In genomic region chr1:9657521-9658032, GRCh38 we compare ENCODE assay signal across 15 cellular contexts. TPM values are rescaled to one million over a fixed set of nuclear protein-coding genes. Genes with fewer than 3 reads are reported as not detected.
DNase-seq lines count a peak whose midpoint lies in the region; ATAC-seq and TF ChIP-seq lines count a peak whose summit lies in the region.
"Had no signal": no experiment of that assay in that cellular context is flagged by ENCODE, and none has a peak within 500 bp of the region (broad histone marks: within the 10 kb centered on the region; RNA-seq: fewer than 3 reads in every experiment).

No MANE protein-coding gene starts in this region.

- peak; percentile 57 for DNase-seq in activated CD4-positive, alpha-beta T cell treated with anti-CD3 and anti-CD28 coated beads for 36 hours
- DNase-seq in activated CD4-positive, alpha-beta T cell treated with anti-CD3 and anti-CD28 coated beads for 4 hours = no peak
- DNase-seq in activated T-helper 2 cell treated with anti-CD3 and anti-CD28 coated beads, Interferon-gamma antibody, Interleukin-2, Interleukin-4, amounts not matched to agents 10 μg/mL and 5 μg/mL and 100 μg/mL, durations not matched to agents 14 hours and 24 hours and 36 hours (ENCODE audit: low spot score) = no peak
- DNase-seq in Peyer's patch (no peak), hypothalamus (lab: John Stamatoyannopoulos, UW) (no peak), transverse colon (no peak)
- DNase-seq: activated CD8-positive, alpha-beta memory T cell treated with anti-CD3 and anti-CD28 coated beads, Interleukin-2, amount 50 U/mL, for 4 hours; effector CD8-positive, alpha-beta T cell; HCEC 1CT; mammary epithelial cell; NCI-H1092; PC-9 had no signal

- in situ Hi-C loops in transverse colon (cut with MboI; ENCODE audit: low pct_ligation_motif_present in 1 of 4, low pct_unique_long_range_greater_than_20kb in 1 of 4, low sequenced_read_pairs in 3 of 4) = no loop called here

- peak overlapping the region; percentile 99 for H3K27ac Mint-ChIP-seq in activated CD4-positive, alpha-beta T cell treated with anti-CD3 and anti-CD28 coated beads for 36 hours
- H3K27ac Mint-ChIP-seq in activated T-helper 2 cell treated with anti-CD3 and anti-CD28 coated beads, Interferon-gamma antibody, Interleukin-2, Interleukin-4, amounts not matched to agents 10 μg/mL and 5 μg/mL and 100 μg/mL, durations not matched to agents 14 hours and 24 hours and 36 hours = peak overlapping the region; percentile 86
- H3K27ac Mint-ChIP-seq: type B pancreatic cell had no signal

- peaks cover 44% of the 10 kb centered on the region for H3K36me3 Mint-ChIP-seq in activated CD4-positive, alpha-beta T cell treated with anti-CD3 and anti-CD28 coated beads for 36 hours (ENCODE audit: low read depth)
- peaks cover 64% of the 10 kb centered on the region for H3K36me3 Mint-ChIP-seq in activated T-helper 2 cell treated with anti-CD3 and anti-CD28 coated beads, Interferon-gamma antibody, Interleukin-2, Interleukin-4, amounts not matched to agents 10 μg/mL and 5 μg/mL and 100 μg/mL, durations not matched to agents 14 hours and 24 hours and 36 hours (ENCODE audit: low read depth)
- H3K36me3 Mint-ChIP-seq: type B pancreatic cell had no signal

- CTCF ChIA-PET in activated CD4-positive, alpha-beta T cell treated with anti-CD3 and anti-CD28 coated beads for 36 hours (lab: Charles Lee) = interaction anchor here (0.5 to 9.2 kb wide), 3 partner anchors 11 to 34 kb away, joined by 3 to 100 read pairs (median 5); no protein-coding TSS in a partner anchor

- TF ChIP-seq POLR2A in Peyer's patch (IDR thresholded peaks at IDR 0.05) (no peak), transverse colon (IDR thresholded peaks at IDR 0.05) (no peak)

- no peaks in the 10 kb centered on the region for H3K9me3 ChIP-seq in KOPT-K1 (ENCODE audit: insufficient read depth, low read length, poor library complexity, severe bottlenecking)
- H3K9me3 ChIP-seq in neutrophil = no peaks in the 10 kb centered on the region
- no peaks in the 10 kb centered on the region for H3K9me3 ChIP-seq in Peyer's patch
- no peaks in the 10 kb centered on the region for H3K9me3 ChIP-seq in transverse colon

- TF ChIP-seq CTCF in neutrophil (IDR thresholded peaks at IDR 0.05) = no peak
- TF ChIP-seq CTCF in Peyer's patch (IDR thresholded peaks at IDR 0.05) = no peak
- no peak for TF ChIP-seq CTCF in transverse colon (IDR thresholded peaks at IDR 0.05)

- POLR2A ChIA-PET in activated CD4-positive, alpha-beta T cell treated with anti-CD3 and anti-CD28 coated beads for 36 hours (lab: Charles Lee) = no interaction called here

- H3K4me1 ChIP-seq in neutrophil (ENCODE audit: control insufficient read depth in 1 of 2, insufficient read depth in 1 of 2, low read depth in 1 of 2, low read length in 1 of 2) (peaks cover 59 to 76% of the 10 kb centered on the region in 2 experiments), Peyer's patch (peaks cover 0 to 14% (median 7%) of the 10 kb centered on the region in 4 donors), transverse colon (peaks cover 0 to 3% (median 0%) of the 10 kb centered on the region in 4 donors)

- no peaks in the 10 kb centered on the region for H3K27me3 Mint-ChIP-seq in activated CD4-positive, alpha-beta T cell treated with anti-CD3 and anti-CD28 coated beads for 36 hours
- no peaks in the 10 kb centered on the region for H3K27me3 Mint-ChIP-seq in activated T-helper 2 cell treated with anti-CD3 and anti-CD28 coated beads, Interferon-gamma antibody, Interleukin-2, Interleukin-4, amounts not matched to agents 10 μg/mL and 5 μg/mL and 100 μg/mL, durations not matched to agents 14 hours and 24 hours and 36 hours (ENCODE audit: low read depth)

- no peak for TF ChIP-seq EP300 in transverse colon (IDR thresholded peaks at IDR 0.05; ENCODE audit: low read depth)

- 82% methylated on average over 2 of the region's 2 CpGs; no CpG with 5 or more reads in 1 of the 2 donors for WGBS in transverse colon (ENCODE audit: low coverage in 1 of 2), 2 donors

- H3K27ac ChIP-seq in KOPT-K1 (ENCODE audit: low read depth, low read length, poor library complexity, severe bottlenecking) (peak overlapping the region; percentile 18), neutrophil (peak overlapping the region; percentile 100), Peyer's patch (peak overlapping the region in 1 of 4 donors; percentile 97), transverse colon (no peak overlapping the region)
- H3K27ac ChIP-seq: PC-9 had no signal

- H3K36me3 ChIP-seq in KOPT-K1 (ENCODE audit: insufficient read depth, low read length) (peaks cover 15% of the 10 kb centered on the region), neutrophil (peaks cover 34% of the 10 kb centered on the region), Peyer's patch (no peaks in the 10 kb centered on the region), transverse colon (no peaks in the 10 kb centered on the region)

- H3K4me3 ChIP-seq in neutrophil (ENCODE audit: low read depth in 1 of 2, low read length in 1 of 2) (peak overlapping the region; percentile 10 to 28), Peyer's patch (no peak overlapping the region), transverse colon (no peak overlapping the region)
- H3K4me3 ChIP-seq: PC-9 had no signal

- H3K27me3 ChIP-seq in neutrophil = no peaks in the 10 kb centered on the region
- H3K27me3 ChIP-seq in Peyer's patch = peaks cover 0 to 3% of the 10 kb centered on the region in 2 donors
- H3K27me3 ChIP-seq in transverse colon = peaks cover 25% of the 10 kb centered on the region

- H3K9me3 Mint-ChIP-seq in activated CD4-positive, alpha-beta T cell treated with anti-CD3 and anti-CD28 coated beads for 36 hours (ENCODE audit: low read depth) = no peaks in the 10 kb centered on the region
- no peaks in the 10 kb centered on the region for H3K9me3 Mint-ChIP-seq in activated T-helper 2 cell treated with anti-CD3 and anti-CD28 coated beads, Interferon-gamma antibody, Interleukin-2, Interleukin-4, amounts not matched to agents 10 μg/mL and 5 μg/mL and 100 μg/mL, durations not matched to agents 14 hours and 24 hours and 36 hours
- H3K9me3 Mint-ChIP-seq: type B pancreatic cell had no signal

- H3K4me3 Mint-ChIP-seq in activated CD4-positive, alpha-beta T cell treated with anti-CD3 and anti-CD28 coated beads for 36 hours = peak overlapping the region; percentile 26
- peak overlapping the region; percentile 63 for H3K4me3 Mint-ChIP-seq in activated T-helper 2 cell treated with anti-CD3 and anti-CD28 coated beads, Interferon-gamma antibody, Interleukin-2, Interleukin-4, amounts not matched to agents 10 μg/mL and 5 μg/mL and 100 μg/mL, durations not matched to agents 14 hours and 24 hours and 36 hours (ENCODE audit: low read depth)
- H3K4me3 Mint-ChIP-seq: type B pancreatic cell had no signal

- peak; percentile 11 for ATAC-seq in activated CD4-positive, alpha-beta T cell treated with anti-CD3 and anti-CD28 coated beads for 36 hours

- intact Hi-C loops in activated CD4-positive, alpha-beta T cell treated with anti-CD3 and anti-CD28 coated beads for 36 hours (cut with DNase I, micrococcal nuclease) = loop anchor here in 1 of 2 experiments (10.0 kb wide), 2 partner anchors 783 to 1037 kb away; partner anchors contain the start of gene ENO1
- intact Hi-C loops in activated T-helper 2 cell treated with anti-CD3 and anti-CD28 coated beads, Interferon-gamma antibody, Interleukin-2, Interleukin-4, amounts not matched to agents 10 μg/mL and 5 μg/mL and 100 μg/mL, durations not matched to agents 14 hours and 24 hours and 36 hours (cut with micrococcal nuclease) = no loop called here
- intact Hi-C loops in transverse colon (cut with DNase I; ENCODE audit: low total_unique reads) = no loop called here

- peaks cover 77% of the 10 kb centered on the region for H3K4me1 Mint-ChIP-seq in activated CD4-positive, alpha-beta T cell treated with anti-CD3 and anti-CD28 coated beads for 36 hours
- H3K4me1 Mint-ChIP-seq in activated T-helper 2 cell treated with anti-CD3 and anti-CD28 coated beads, Interferon-gamma antibody, Interleukin-2, Interleukin-4, amounts not matched to agents 10 μg/mL and 5 μg/mL and 100 μg/mL, durations not matched to agents 14 hours and 24 hours and 36 hours (ENCODE audit: low read depth) = peaks cover 61% of the 10 kb centered on the region

RNA-seq across cellular contexts. Expression of gene PIK3CD, which starts 6.0 kb away (rescaled TPM):
- 100 to 1,000 TPM in 1 of 2 experiments, 10 to 100 TPM in 1; 96.4 to 114 TPM for total RNA-seq in activated CD4-positive, alpha-beta T cell treated with anti-CD3 and anti-CD28 coated beads for 36 hours
- 184 and 189 TPM in 2 replicates for total RNA-seq in activated T-helper 2 cell treated with anti-CD3 and anti-CD28 coated beads, Interferon-gamma antibody, Interleukin-2, Interleukin-4, amounts not matched to agents 10 μg/mL and 5 μg/mL and 100 μg/mL, durations not matched to agents 14 hours and 24 hours and 36 hours
- total RNA-seq in Peyer's patch (10 to 100 TPM in 2 of 4 donors, 1 to 10 TPM in 2; 2.8 to 34.7 (median 7.6) TPM), transverse colon (1 to 10 TPM in 3 of 4 donors, under 1 TPM in 1; 0.20 to 6.7 (median 4.1) TPM)

Comparison
In these comparisons a context has a peak if more than half of its experiments do, and no peak if none do; other contexts are left out.
1. H3K27ac ChIP-seq: peak in KOPT-K1 (single experiment) and neutrophil (single experiment); none in transverse colon (0 of 4).
2. H3K4me3 ChIP-seq: peak in neutrophil (2 of 2); none in Peyer's patch (0 of 4) and transverse colon (0 of 4).